In the genomic region with DNA sequence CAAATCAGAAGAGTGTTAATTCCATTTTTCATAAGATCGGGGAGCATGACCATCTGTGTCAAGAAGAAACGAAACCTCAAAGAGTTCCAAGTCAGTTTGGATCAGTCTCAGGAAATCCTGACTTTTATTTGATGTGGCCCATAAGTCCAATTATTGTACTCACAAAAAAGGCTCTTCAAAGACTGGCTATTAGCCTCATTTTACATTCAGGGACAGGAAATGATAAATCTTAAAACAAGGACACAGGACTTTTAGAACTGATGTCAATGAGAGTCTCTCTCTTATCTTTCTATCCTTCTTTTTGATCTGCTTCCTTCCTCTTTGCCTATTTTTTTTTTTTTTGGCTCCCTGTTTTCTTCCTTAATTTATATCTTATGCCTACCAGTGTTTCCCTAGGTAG, we compare ENCODE assay signal across 24 cellular contexts. TPM values are rescaled to one million over a fixed set of nuclear protein-coding genes. Genes with fewer than 3 reads are reported as not detected.
"Had no signal": no experiment of that assay in that cellular context is flagged by ENCODE, and none has a peak within 500 bp of the region (broad histone marks: within the 10 kb centered on the region; RNA-seq: fewer than 3 reads in every experiment).

No MANE protein-coding gene starts in this region.

- H3K27me3 ChIP-seq: breast epithelium, esophagus muscularis mucosa had no signal

- FAIRE-seq: astrocyte, endometrium, keratinocyte had no signal

- H3K9me3 ChIP-seq: breast epithelium, esophagus muscularis mucosa, left ventricle myocardium inferior had no signal

- H3K27ac ChIP-seq: coronary artery, esophagus muscularis mucosa, left ventricle myocardium inferior had no signal

- DNase-seq: activated CD4-positive, alpha-beta T cell treated with anti-CD3 and anti-CD28 coated beads for 1 hour; activated CD4-positive, alpha-beta T cell treated with anti-CD3 and anti-CD28 coated beads, Interleukin-2, amount 50 U/mL, for 4 hours; activated effector memory CD4-positive, alpha-beta T cell treated with anti-CD3 and anti-CD28 coated beads, Interleukin-2, amount 50 U/mL, for 16 hours; activated naive CD4-positive, alpha-beta T cell treated with anti-CD3 and anti-CD28 coated beads, Interleukin-2, amount 50 U/mL, for 16 hours; activated T-cell treated with anti-CD3 and anti-CD28 coated beads, Interleukin-2, amount 50 U/mL, for 72 hours; left ventricle myocardium inferior; mammary epithelial cell; midbrain; stimulated activated CD4-positive, alpha-beta T cell treated with anti-CD3 and anti-CD28 coated beads, Interleukin-12 subunit alpha, Interleukin-12 subunit beta, amount 100 ng/mL, for 4 hours; stimulated activated CD4-positive, alpha-beta T cell treated with anti-CD3 and anti-CD28 coated beads, Interleukin-1b, Interleukin-23, amount 100 ng/mL, for 48 hours; stimulated activated CD8-positive, alpha-beta memory T cell treated with anti-CD3 and anti-CD28 coated beads, Interleukin-4, amount 100 ng/mL, for 48 hours; stimulated activated naive CD4-positive, alpha-beta T cell; T-cell; T-helper 9 cell had no signal

- H3K4me1 ChIP-seq: breast epithelium had no signal

- H3K4me3 ChIP-seq: breast epithelium, coronary artery, esophagus muscularis mucosa, left ventricle myocardium inferior had no signal

- H3K36me3 ChIP-seq: breast epithelium, esophagus muscularis mucosa, left ventricle myocardium inferior had no signal

- ATAC-seq: activated T-cell treated with anti-CD3 and anti-CD28 coated beads, Interleukin-2, amount 50 U/mL, for 72 hours; T-cell had no signal

RNA-seq across cellular contexts. Expression of a gene that starts 43.7 kb away (rescaled TPM):
- total RNA-seq: activated CD8-positive, alpha-beta memory T cell treated with anti-CD3 and anti-CD28 coated beads for 36 hours; activated T-cell treated with anti-CD3 and anti-CD28 coated beads, Interleukin-2, amount 50 U/mL, for 72 hours; astrocyte; left ventricle myocardium inferior; omental fat pad; posterior vena cava; T-cell had no signal
- polyA plus RNA-seq: neural cell had no signal
